ENCODE assay signal across 8 cellular contexts in genomic region chr9:129109952-129110739, GRCh38. TPM values are rescaled to one million over a fixed set of nuclear protein-coding genes. Genes with fewer than 3 reads are reported as not detected.
DNase-seq lines count a peak whose midpoint lies in the region; ATAC-seq and TF ChIP-seq lines count a peak whose summit lies in the region.

No MANE protein-coding gene starts in this region.

- H2AFZ ChIP-seq in GM23338 (peak overlapping the region; percentile 95), PC-9 (peak overlapping the region; percentile 98)

- H3K79me2 ChIP-seq in GM23338 (replicated peaks; ENCODE audit: insufficient read depth), result peaks cover 34% of the 10 kb centered on the region
- peaks cover 34% of the 10 kb centered on the region for H3K79me2 ChIP-seq in PC-9 (ENCODE audit: low read depth)

- H3K4me3 ChIP-seq in GM23338 (peak overlapping the region; percentile 96), PC-9 (peak overlapping the region; percentile 93), duodenal mucosa (ENCODE audit: low read depth in 1 of 2, low read length in 2 of 2) (peak overlapping the region; percentile 65 to 82), mesodermal cell (ENCODE audit: extremely low read depth, insufficient read depth, low read length, poor library complexity, severe bottlenecking) (peak overlapping the region; percentile 99), urinary bladder (ENCODE audit: low read depth, low read length) (peak overlapping the region; percentile 62)

- H3K27ac Mint-ChIP-seq in GM23338, result no peak overlapping the region

- H3K4me2 ChIP-seq in GM23338 (peak overlapping the region; percentile 89), PC-9 (peak overlapping the region; percentile 95)

- CTCF ChIA-PET in PC-9 (lab: Charles Lee), result no interaction called here

- peak; percentile 63 for DNase-seq in Caki2 (ENCODE audit: low read depth)
- peak; percentile 49 for DNase-seq in GM23338 (ENCODE audit: low spot score)
- DNase-seq in PC-9, result peak in 1 of 2 experiments; percentile 27
- DNase-seq in NCI-H2171 treated with DMSO at 0.1 percent for 48 hours (lab: John Stamatoyannopoulos, UW), result no peak

- peaks cover 20% of the 10 kb centered on the region for H3K27me3 Mint-ChIP-seq in GM23338 (ENCODE audit: insufficient read depth, low read depth, poor library complexity)

- peaks cover 13% of the 10 kb centered on the region for H3K4me1 Mint-ChIP-seq in GM23338

- H4K20me1 ChIP-seq in GM23338 (replicated peaks; ENCODE audit: insufficient read depth) (peaks cover 6% of the 10 kb centered on the region; the same call in 1 of the 2 replicates), PC-9 (ENCODE audit: insufficient read depth) (no peaks in the 10 kb centered on the region)

- POLR2A ChIA-PET in PC-9 (lab: Charles Lee; ENCODE audit: unreplicated experiment), result interaction anchor here (0.6 to 1.3 kb wide), 2 partner anchors 15 to 29 kb away, joined by 3 read pairs; partner anchors contain the start of gene DOLPP1

- in situ Hi-C loops in Caki2 (cut with HindIII; ENCODE audit: low pct_unique_long_range_greater_than_20kb, low sequenced_read_pairs), result no loop called here

- peak overlapping the region; percentile 90 for H3K4me3 Mint-ChIP-seq in GM23338

- TF ChIP-seq CTCF in GM23338 (conservative IDR thresholded peaks at IDR 0.05; ENCODE audit: low read depth in 2 of 2), result no peak
- no peak for TF ChIP-seq CTCF in PC-9 (conservative IDR thresholded peaks at IDR 0.05)

- BruUV-seq in PC-9 (replicated peaks; lab: Mats Ljungman, UMichigan), result no TSS peak

- H3K36me3 Mint-ChIP-seq in GM23338 (ENCODE audit: low read depth), result no peaks in the 10 kb centered on the region; the same call in 1 of the 3 replicates

- H3K27me3 ChIP-seq in GM23338 (ENCODE audit: insufficient read depth), result peaks cover 18% of the 10 kb centered on the region
- H3K27me3 ChIP-seq in PC-9 (ENCODE audit: insufficient read depth, low read depth), result no peaks in the 10 kb centered on the region
- H3K27me3 ChIP-seq in duodenal mucosa (ENCODE audit: control insufficient read depth in 1 of 2, insufficient read depth in 2 of 2, low read length in 2 of 2), result no peaks in the 10 kb centered on the region

- intact Hi-C loops in PC-9 (cut with micrococcal nuclease; ENCODE audit: unreplicated experiment), result loop anchor here (1.0 to 5.0 kb wide), 4 partner anchors 29 to 738 kb away; partner anchors contain the start of genes DOLPP1, SH3GLB2 and URM1

- no peaks in the 10 kb centered on the region for H3K9me3 ChIP-seq in PC-9 (ENCODE audit: insufficient read depth, low read depth)
- no peaks in the 10 kb centered on the region for H3K9me3 ChIP-seq in duodenal mucosa (ENCODE audit: control insufficient read depth in 1 of 2, low read length in 2 of 2)
- H3K9me3 ChIP-seq in mesodermal cell (ENCODE audit: control insufficient read depth, low read length), result no peaks in the 10 kb centered on the region

- H3K9ac ChIP-seq in duodenal mucosa (ENCODE audit: low read depth in 1 of 2, low read length in 2 of 2), result peak overlapping the region; percentile 70 to 76

- 9 to 12% methylated on average over 44 to 49 of the region's 64 CpGs for WGBS in mesodermal cell (ENCODE audit: insufficient coverage in 2 of 2), 2 experiments
- WGBS in urinary bladder, result 3% methylated on average over 64 of the region's 64 CpGs

- no peak overlapping the region for H3K27ac ChIP-seq in GM23338 (ENCODE audit: low read depth)
- H3K27ac ChIP-seq in PC-9, result no peak overlapping the region
- H3K27ac ChIP-seq in duodenal mucosa (ENCODE audit: low read depth, low read length), result peak overlapping the region; percentile 26
- H3K27ac ChIP-seq in mesodermal cell (ENCODE audit: low read depth, low read length, severe bottlenecking), result no peak overlapping the region
- H3K27ac ChIP-seq in urinary bladder (ENCODE audit: low read depth), result peak overlapping the region; percentile 77

- ATAC-seq in GM23338 (peak; percentile 14), HG02759 (IDR thresholded peaks at IDR 0.05; ENCODE audit: unreplicated experiment) (no peak)

- H3F3A ChIP-seq in GM23338 (replicated peaks; ENCODE audit: low read depth) (peaks cover 6% of the 10 kb centered on the region; the same call in 1 of the 2 replicates), PC-9 (ENCODE audit: insufficient read depth, low read depth) (peaks cover 34% of the 10 kb centered on the region; the same call in 1 of the 2 replicates)

- H3K9me3 Mint-ChIP-seq in GM23338, result no peaks in the 10 kb centered on the region

- peaks cover 8% of the 10 kb centered on the region for H3K4me1 ChIP-seq in GM23338 (ENCODE audit: insufficient read depth)
- H3K4me1 ChIP-seq in PC-9 (replicated peaks; ENCODE audit: insufficient read depth), result peaks cover 24% of the 10 kb centered on the region; the same call in 1 of the 2 replicates
- H3K4me1 ChIP-seq in duodenal mucosa (ENCODE audit: control insufficient read depth in 1 of 2, insufficient read depth in 2 of 2, low read length in 2 of 2), result peaks cover 29% of the 10 kb centered on the region in 2 donors
- H3K4me1 ChIP-seq in mesodermal cell (ENCODE audit: control insufficient read depth, insufficient read depth, low read length, poor library complexity, severe bottlenecking), result peaks cover 7% of the 10 kb centered on the region
- peaks cover 2% of the 10 kb centered on the region for H3K4me1 ChIP-seq in urinary bladder (ENCODE audit: insufficient read depth)

- no peaks in the 10 kb centered on the region for H3K36me3 ChIP-seq in GM23338 (ENCODE audit: insufficient read depth)
- no peaks in the 10 kb centered on the region for H3K36me3 ChIP-seq in PC-9 (ENCODE audit: low read depth)
- peaks cover 0 to 18% of the 10 kb centered on the region in 2 donors for H3K36me3 ChIP-seq in duodenal mucosa (ENCODE audit: control insufficient read depth in 1 of 2, insufficient read depth in 2 of 2, low read length in 2 of 2)
- H3K36me3 ChIP-seq in mesodermal cell (ENCODE audit: control insufficient read depth, insufficient read depth, low read length), result peaks cover 3% of the 10 kb centered on the region
- no peaks in the 10 kb centered on the region for H3K36me3 ChIP-seq in urinary bladder (ENCODE audit: insufficient read depth)

- H3K9me2 ChIP-seq in GM23338 (ENCODE audit: insufficient read depth), result no peaks in the 10 kb centered on the region
- H3K9me2 ChIP-seq in PC-9 (ENCODE audit: insufficient read depth), result no peaks in the 10 kb centered on the region

TF ChIP-seq in GM23338, 12 proteins besides CTCF, POLR2A, EP300 and RAD21:
- no peak for TF ChIP-seq POLR2AphosphoS5 (IDR thresholded peaks at IDR 0.05; ENCODE audit: low read depth)

RNA-seq across cellular contexts. Expression of gene CRAT, which starts 0.4 kb away (rescaled TPM):
- total RNA-seq in Caki2 (2014; rRNA removed; shearing (Covaris generic); ENCODE audit: low replicate concordance), result 14.7 and 19.2 TPM in 2 replicates
- total RNA-seq in GM23338 (2014; rRNA removed; shearing (Covaris generic)), result 9.9 TPM in 2 replicates
- 3.7 and 4.6 TPM in 2 replicates for polyA plus RNA-seq in GM23338 (2016; fragmentation: Nextera tagmentation; extraction: Ambion mirVana)
- total RNA-seq in PC-9 (2021), result 40.3 and 60.0 TPM in 2 replicates
- 27.2 TPM for polyA plus RNA-seq in mesodermal cell (2013, experiment 1 of 2)
- 24.9 TPM for polyA plus RNA-seq in mesodermal cell (2013, experiment 2 of 2)
- total RNA-seq in urinary bladder, result 15.0 TPM
- polyA plus RNA-seq in urinary bladder, result 70.7 TPM

RNA-seq across cellular contexts. Expression of gene PTPA, which starts 1.1 kb away (rescaled TPM):
- 138 and 155 TPM in 2 replicates for total RNA-seq in Caki2 (2014; rRNA removed; shearing (Covaris generic); ENCODE audit: low replicate concordance)
- total RNA-seq in GM23338 (2014; rRNA removed; shearing (Covaris generic)), result 110 and 122 TPM in 2 replicates
- polyA plus RNA-seq in GM23338 (2016; fragmentation: Nextera tagmentation; extraction: Ambion mirVana) (53.9 and 57.3 TPM in 2 replicates), urinary bladder (125 TPM)
- total RNA-seq in PC-9 (2021) (182 and 197 TPM in 2 replicates), urinary bladder (48.5 TPM)
- 128 TPM for polyA plus RNA-seq in mesodermal cell (2013, experiment 1 of 2)
- polyA plus RNA-seq in mesodermal cell (2013, experiment 2 of 2), result 108 TPM

RNA-seq across cellular contexts. Expression of gene DOLPP1, which starts 29.2 kb away (rescaled TPM):
- 10.7 and 12.2 TPM in 2 replicates for total RNA-seq in Caki2 (2014; rRNA removed; shearing (Covaris generic); ENCODE audit: low replicate concordance)
- total RNA-seq in GM23338 (2014; rRNA removed; shearing (Covaris generic)), result 30.0 and 31.9 TPM in 2 replicates
- 20.5 and 23.3 TPM in 2 replicates for polyA plus RNA-seq in GM23338 (2016; fragmentation: Nextera tagmentation; extraction: Ambion mirVana)
- 21.5 and 24.4 TPM in 2 replicates for total RNA-seq in PC-9 (2021)
- polyA plus RNA-seq in mesodermal cell (2013, experiment 1 of 2), result 18.4 TPM
- 14.8 TPM for polyA plus RNA-seq in mesodermal cell (2013, experiment 2 of 2)
- 9.0 TPM for total RNA-seq in urinary bladder
- polyA plus RNA-seq in urinary bladder, result 10.5 TPM

Comparison
In these comparisons a context has a peak if more than half of its experiments do, and no peak if none do; other contexts are left out.
1. H3K27ac ChIP-seq: peak in duodenal mucosa (single experiment) and urinary bladder (single experiment); none in GM23338 (single experiment), PC-9 (single experiment) and mesodermal cell (single experiment).
2. Peak in every context shown above with its lines, with median percentiles within 50 percentile points of each other: H3K4me3 ChIP-seq.